Comparison of ENCODE assay signal across 19 cellular contexts in the genomic region with DNA sequence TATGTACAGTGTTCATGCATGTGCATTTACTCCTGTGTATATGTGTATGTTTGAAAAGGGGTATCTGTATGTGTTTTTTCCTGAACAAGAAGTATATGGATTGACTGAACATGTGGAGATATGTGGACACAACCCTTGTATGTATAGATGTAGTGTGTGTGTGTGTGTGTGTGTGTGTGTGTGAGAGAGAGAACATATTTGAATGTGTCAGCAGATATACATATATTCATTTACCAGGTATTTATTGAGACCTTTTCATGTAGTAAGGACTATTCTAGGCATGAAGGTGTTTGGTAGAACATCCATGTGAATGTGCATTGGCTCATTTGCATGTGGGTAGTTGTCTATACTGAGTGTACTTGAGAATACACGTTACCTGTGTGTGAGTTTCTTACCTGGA. TPM values are rescaled to one million over a fixed set of nuclear protein-coding genes. Genes with fewer than 3 reads are reported as not detected.
DNase-seq lines count a peak whose midpoint lies in the region; ATAC-seq, FAIRE-seq and TF ChIP-seq lines count a peak whose summit lies in the region.
"Had no signal": no experiment of that assay in that cellular context is flagged by ENCODE, and none has a peak within 500 bp of the region (broad histone marks: within the 10 kb centered on the region; RNA-seq: fewer than 3 reads in every experiment).

No MANE protein-coding gene starts in this region.

- CTCF ChIA-PET in activated naive CD4-positive, alpha-beta T cell treated with anti-CD3 and anti-CD28 coated beads for 36 hours (lab: Charles Lee): interaction anchor here (0.9 kb wide), 2 partner anchors 19 to 137 kb away, joined by 3 read pairs; no protein-coding TSS in a partner anchor
- CTCF ChIA-PET in WTC11 (lab: Charles Lee): interaction anchor here (1.1 kb wide), 1 partner anchor 209 kb away, joined by 3 read pairs; no protein-coding TSS in a partner anchor

- H3K4me1 ChIP-seq in MM.1S (ENCODE audit: low read length): peaks cover 19% of the 10 kb centered on the region

- no peaks in the 10 kb centered on the region for H3K9me3 Mint-ChIP-seq in activated naive CD4-positive, alpha-beta T cell treated with anti-CD3 and anti-CD28 coated beads for 36 hours
- no peaks in the 10 kb centered on the region for H3K9me3 Mint-ChIP-seq in WTC11
- no peaks in the 10 kb centered on the region for H3K9me3 Mint-ChIP-seq in naive thymus-derived CD8-positive, alpha-beta T cell
- H3K9me3 Mint-ChIP-seq: CD8-positive, alpha-beta memory T cell had no signal

- no peak overlapping the region for H2AFZ ChIP-seq in MM.1S (ENCODE audit: low read length)

- POLR2A ChIA-PET in WTC11 (lab: Charles Lee): no interaction called here
- POLR2A ChIA-PET in naive thymus-derived CD8-positive, alpha-beta T cell (lab: Charles Lee): no interaction called here

- no peak overlapping the region for H3K4me3 Mint-ChIP-seq in activated naive CD4-positive, alpha-beta T cell treated with anti-CD3 and anti-CD28 coated beads for 36 hours
- H3K4me3 Mint-ChIP-seq in WTC11: no peak overlapping the region
- H3K4me3 Mint-ChIP-seq in naive thymus-derived CD8-positive, alpha-beta T cell: no peak overlapping the region
- H3K4me3 Mint-ChIP-seq: CD8-positive, alpha-beta memory T cell had no signal

- no peak overlapping the region for H3K9ac ChIP-seq in MM.1S (ENCODE audit: low read length)
- H3K9ac ChIP-seq: KMS-11 had no signal

- DNase-seq in activated naive CD4-positive, alpha-beta T cell treated with anti-CD3 and anti-CD28 coated beads for 36 hours: no peak
- DNase-seq in activated naive CD4-positive, alpha-beta T cell treated with anti-CD3 and anti-CD28 coated beads, Interleukin-2, amount 50 U/mL, for 16 hours: no peak
- DNase-seq in D721Med (ENCODE audit: insufficient read length, low spot score) (no peak), WTC11 (ENCODE audit: low spot score) (no peak), MM.1S (no peak), C1 segment of cervical spinal cord (lab: John Stamatoyannopoulos, UW) (no peak), NCI-H1694 (lab: John Stamatoyannopoulos, UW) (no peak)
- DNase-seq in naive thymus-derived CD8-positive, alpha-beta T cell: no peak
- DNase-seq: CD8-positive, alpha-beta memory T cell; NCI-H1417 treated with DMSO at 0.1 percent for 48 hours; NCI-H1930; NCI-H226; NCI-H524; OCI-M1; SIG-M5 had no signal

- H3K79me2 ChIP-seq in MM.1S (ENCODE audit: low read length): peaks cover 100% of the 10 kb centered on the region

- H3K9me2 ChIP-seq in MM.1S (replicated peaks; ENCODE audit: insufficient read depth, low read length): no peaks in the 10 kb centered on the region

- H4K20me1 ChIP-seq in MM.1S (ENCODE audit: insufficient read depth, low read length): peaks cover 13% of the 10 kb centered on the region

- no peak overlapping the region for H3K27ac ChIP-seq in MM.1S (ENCODE audit: low read length)
- H3K27ac ChIP-seq: KMS-11 had no signal

- no peak overlapping the region for H3K4me2 ChIP-seq in MM.1S (ENCODE audit: low read depth, low read length)
- H3K4me2 ChIP-seq: KMS-11 had no signal

- no peak overlapping the region for H3K4me3 ChIP-seq in MM.1S (ENCODE audit: low read length)

- H3K4me1 Mint-ChIP-seq in activated naive CD4-positive, alpha-beta T cell treated with anti-CD3 and anti-CD28 coated beads for 36 hours (ENCODE audit: low read depth): peaks cover 22% of the 10 kb centered on the region
- H3K4me1 Mint-ChIP-seq in WTC11: peaks cover 26% of the 10 kb centered on the region
- peaks cover 22 to 29% (median 25%) of the 10 kb centered on the region in 4 donors for H3K4me1 Mint-ChIP-seq in naive thymus-derived CD8-positive, alpha-beta T cell

- intact Hi-C loops in activated naive CD4-positive, alpha-beta T cell treated with anti-CD3 and anti-CD28 coated beads for 36 hours (cut with micrococcal nuclease): no loop called here

- no peak for TF ChIP-seq CTCF in D721Med (IDR thresholded peaks at IDR 0.05; ENCODE audit: insufficient read depth, missing control alignments)
- TF ChIP-seq CTCF in WTC11 (IDR thresholded peaks at IDR 0.05): no peak
- TF ChIP-seq CTCF in MM.1S (IDR thresholded peaks at IDR 0.05; ENCODE audit: low read length): no peak

- no peaks in the 10 kb centered on the region for H3K9me3 ChIP-seq in MM.1S (replicated peaks; ENCODE audit: insufficient read depth, low read length)

- peaks cover 18% of the 10 kb centered on the region for H3K36me3 ChIP-seq in MM.1S (replicated peaks; ENCODE audit: insufficient read depth, low read length)

- H3F3A ChIP-seq in MM.1S (ENCODE audit: insufficient read depth, low read length): peaks cover 16% of the 10 kb centered on the region; the same call in 1 of the 2 replicates

- peak overlapping the region; percentile 4 for H3K27ac Mint-ChIP-seq in activated naive CD4-positive, alpha-beta T cell treated with anti-CD3 and anti-CD28 coated beads for 36 hours
- peak overlapping the region; percentile 89 for H3K27ac Mint-ChIP-seq in WTC11
- peak overlapping the region in 6 of 10 donors; percentile 9 to 85 (median 50) for H3K27ac Mint-ChIP-seq in naive thymus-derived CD8-positive, alpha-beta T cell

- H3K27me3 ChIP-seq in MM.1S (replicated peaks; ENCODE audit: insufficient read depth, low read length): no peaks in the 10 kb centered on the region

- ATAC-seq in WTC11: no peak
- no peak for ATAC-seq in naive thymus-derived CD8-positive, alpha-beta T cell

- H3K27me3 Mint-ChIP-seq in activated naive CD4-positive, alpha-beta T cell treated with anti-CD3 and anti-CD28 coated beads for 36 hours (ENCODE audit: low read depth): no peaks in the 10 kb centered on the region
- H3K27me3 Mint-ChIP-seq in WTC11 (ENCODE audit: low read depth): no peaks in the 10 kb centered on the region
- H3K27me3 Mint-ChIP-seq in naive thymus-derived CD8-positive, alpha-beta T cell: no peaks in the 10 kb centered on the region
- H3K27me3 Mint-ChIP-seq: CD8-positive, alpha-beta memory T cell had no signal

- H3K36me3 Mint-ChIP-seq in activated naive CD4-positive, alpha-beta T cell treated with anti-CD3 and anti-CD28 coated beads for 36 hours (ENCODE audit: low read depth): peaks cover 5% of the 10 kb centered on the region
- H3K36me3 Mint-ChIP-seq in WTC11: peaks cover 11% of the 10 kb centered on the region; the same call in 1 of the 2 replicates
- H3K36me3 Mint-ChIP-seq in naive thymus-derived CD8-positive, alpha-beta T cell: peaks cover 0 to 57% (median 0%) of the 10 kb centered on the region in 3 donors

- peak; percentile 44 for FAIRE-seq in D721Med (lab: Jason Lieb, UNC)
- FAIRE-seq: A204.1, GM18507, H54 had no signal

TF ChIP-seq in WTC11, 78 proteins besides CTCF, POLR2A, EP300 and RAD21 (continues in another document):
- no peak for TF ChIP-seq FOXK1 (CRISPR knock-in tag; IDR thresholded peaks at IDR 0.05)
- TF ChIP-seq NR2C2 (CRISPR knock-in tag; IDR thresholded peaks at IDR 0.05): no peak
- no peak for TF ChIP-seq ZNF263 (CRISPR knock-in tag; IDR thresholded peaks at IDR 0.05; ENCODE audit: low read depth)
- TF ChIP-seq, protein P1, sequence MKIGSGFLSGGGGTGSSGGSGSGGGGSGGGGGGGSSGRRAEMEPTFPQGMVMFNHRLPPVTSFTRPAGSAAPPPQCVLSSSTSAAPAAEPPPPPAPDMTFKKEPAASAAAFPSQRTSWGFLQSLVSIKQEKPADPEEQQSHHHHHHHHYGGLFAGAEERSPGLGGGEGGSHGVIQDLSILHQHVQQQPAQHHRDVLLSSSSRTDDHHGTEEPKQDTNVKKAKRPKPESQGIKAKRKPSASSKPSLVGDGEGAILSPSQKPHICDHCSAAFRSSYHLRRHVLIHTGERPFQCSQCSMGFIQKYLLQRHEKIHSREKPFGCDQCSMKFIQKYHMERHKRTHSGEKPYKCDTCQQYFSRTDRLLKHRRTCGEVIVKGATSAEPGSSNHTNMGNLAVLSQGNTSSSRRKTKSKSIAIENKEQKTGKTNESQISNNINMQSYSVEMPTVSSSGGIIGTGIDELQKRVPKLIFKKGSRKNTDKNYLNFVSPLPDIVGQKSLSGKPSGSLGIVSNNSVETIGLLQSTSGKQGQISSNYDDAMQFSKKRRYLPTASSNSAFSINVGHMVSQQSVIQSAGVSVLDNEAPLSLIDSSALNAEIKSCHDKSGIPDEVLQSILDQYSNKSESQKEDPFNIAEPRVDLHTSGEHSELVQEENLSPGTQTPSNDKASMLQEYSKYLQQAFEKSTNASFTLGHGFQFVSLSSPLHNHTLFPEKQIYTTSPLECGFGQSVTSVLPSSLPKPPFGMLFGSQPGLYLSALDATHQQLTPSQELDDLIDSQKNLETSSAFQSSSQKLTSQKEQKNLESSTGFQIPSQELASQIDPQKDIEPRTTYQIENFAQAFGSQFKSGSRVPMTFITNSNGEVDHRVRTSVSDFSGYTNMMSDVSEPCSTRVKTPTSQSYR (CRISPR knock-in tag; IDR thresholded peaks at IDR 0.05): no peak
- TF ChIP-seq, protein P2, sequence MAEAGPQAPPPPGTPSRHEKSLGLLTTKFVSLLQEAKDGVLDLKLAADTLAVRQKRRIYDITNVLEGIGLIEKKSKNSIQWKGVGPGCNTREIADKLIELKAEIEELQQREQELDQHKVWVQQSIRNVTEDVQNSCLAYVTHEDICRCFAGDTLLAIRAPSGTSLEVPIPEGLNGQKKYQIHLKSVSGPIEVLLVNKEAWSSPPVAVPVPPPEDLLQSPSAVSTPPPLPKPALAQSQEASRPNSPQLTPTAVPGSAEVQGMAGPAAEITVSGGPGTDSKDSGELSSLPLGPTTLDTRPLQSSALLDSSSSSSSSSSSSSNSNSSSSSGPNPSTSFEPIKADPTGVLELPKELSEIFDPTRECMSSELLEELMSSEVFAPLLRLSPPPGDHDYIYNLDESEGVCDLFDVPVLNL (CRISPR knock-in tag; IDR thresholded peaks at IDR 0.05; ENCODE audit: borderline replicate concordance, low read depth): no peak

RNA-seq across cellular contexts. Expression of a gene that starts 39.3 kb away (rescaled TPM):
- 100 to 1,000 TPM; 202 to 207 TPM for total RNA-seq in activated naive CD4-positive, alpha-beta T cell treated with anti-CD3 and anti-CD28 coated beads for 36 hours
- 103 to 124 TPM (median 104 TPM) in 3 replicates for total RNA-seq in WTC11 (2021)
- 10 to 100 TPM; 61.9 to 66.5 TPM for total RNA-seq in naive thymus-derived CD8-positive, alpha-beta T cell
- 10 to 100 TPM; 17.5 to 21.6 (median 20.2) TPM for polyA plus RNA-seq in naive thymus-derived CD8-positive, alpha-beta T cell

Comparison
In these comparisons a context has a peak if more than half of its experiments do, and no peak if none do; other contexts are left out.
1. H3K27ac Mint-ChIP-seq: peak in every context shown above with its lines; median percentile 89 in WTC11; 50 in naive thymus-derived CD8-positive, alpha-beta T cell; 4 in activated naive CD4-positive, alpha-beta T cell treated with anti-CD3 and anti-CD28 coated beads for 36 hours.